21 cellular contexts compared by ENCODE assay signal in the genomic region with DNA sequence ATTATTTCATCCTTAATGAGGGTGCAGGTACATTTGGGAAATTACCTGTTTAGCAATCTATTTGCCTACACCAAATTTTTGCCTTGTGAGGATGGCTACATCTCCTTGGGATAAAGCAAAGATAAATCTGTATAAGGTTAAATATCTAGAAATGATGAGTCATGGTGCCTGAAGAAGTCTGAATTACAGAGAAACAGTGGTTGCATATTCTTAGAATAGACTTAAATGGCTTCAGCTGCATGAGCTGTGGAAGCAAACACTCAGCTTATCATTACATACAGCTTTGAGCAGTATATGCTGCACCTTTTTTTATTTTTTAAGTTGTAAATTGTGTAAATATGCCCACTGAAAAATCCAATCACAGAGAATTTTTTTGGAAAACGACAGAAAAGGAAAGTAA.
A peak's percentile ranks its signal among the peaks of the same experiment; 100 is the strongest.
DNase-seq lines count a peak whose midpoint lies in the region; ATAC-seq lines count a peak whose summit lies in the region.
"Had no signal": no experiment of that assay in that cellular context is flagged by ENCODE, and none has a peak within 500 bp of the region (broad histone marks: within the 10 kb centered on the region; RNA-seq: fewer than 3 reads in every experiment).

No MANE protein-coding gene starts in this region.

- peaks cover 32% of the 10 kb centered on the region for H3K4me1 Mint-ChIP-seq in activated naive CD4-positive, alpha-beta T cell treated with anti-CD3 and anti-CD28 coated beads, Interleukin-2, amount 10 ng/mL, durations not matched to agents 7 days and 5 days
- peaks cover 22% of the 10 kb centered on the region for H3K4me1 Mint-ChIP-seq in stimulated activated effector memory CD8-positive, alpha-beta T cell treated with anti-CD3 and anti-CD28 coated beads, Interleukin-12 subunit alpha, Interleukin-12 subunit beta, amount 100 ng/mL, for 72 hours

- no peak for ATAC-seq in stimulated activated effector memory CD8-positive, alpha-beta T cell treated with anti-CD3 and anti-CD28 coated beads, Interleukin-12 subunit alpha, Interleukin-12 subunit beta, amount 100 ng/mL, for 72 hours
- no peak for ATAC-seq in HG03565 (IDR thresholded peaks at IDR 0.05; ENCODE audit: unreplicated experiment)

- CTCF ChIA-PET in activated naive CD4-positive, alpha-beta T cell treated with anti-CD3 and anti-CD28 coated beads, Interleukin-2, amount 10 ng/mL, durations not matched to agents 7 days and 5 days (lab: Charles Lee) = no interaction called here

- DNase-seq in activated naive CD4-positive, alpha-beta T cell treated with anti-CD3 and anti-CD28 coated beads, Interleukin-2, amount 10 ng/mL, durations not matched to agents 7 days and 5 days = no peak
- no peak for DNase-seq in activated naive CD4-positive, alpha-beta T cell treated with anti-CD3 and anti-CD28 coated beads, Interleukin-2, amount 50 U/mL, for 16 hours
- peak; percentile 31 for DNase-seq in MV-4-11 (lab: John Stamatoyannopoulos, UW)
- peak; percentile 47 for DNase-seq in adipocyte (ENCODE audit: low read depth)
- DNase-seq in stimulated activated effector memory CD8-positive, alpha-beta T cell treated with anti-CD3 and anti-CD28 coated beads, Interleukin-12 subunit alpha, Interleukin-12 subunit beta, amount 100 ng/mL, for 72 hours (ENCODE audit: low spot score in 2 of 2) = no peak
- no peak for DNase-seq in substantia nigra (lab: John Stamatoyannopoulos, UW)
- DNase-seq: activated CD4-positive, alpha-beta T cell treated with anti-CD3 and anti-CD28 coated beads, Interleukin-2, amount 10 ng/mL, durations not matched to agents 7 days and 5 days; cerebellar nuclear complex; EL; kidney glomerular epithelial cell; NCI-H146; NCI-H2171 treated with DMSO at 0.1 percent for 48 hours; NCI-H526; SW 1271; testis had no signal

- no peaks in the 10 kb centered on the region for H3K27me3 ChIP-seq in adipocyte (replicated peaks; ENCODE audit: control insufficient read depth, insufficient read depth, low read length)
- H3K27me3 ChIP-seq: testis, vagina had no signal

- no peaks in the 10 kb centered on the region for H3K9me3 ChIP-seq in adipocyte (ENCODE audit: control insufficient read depth, low read length)
- H3K9me3 ChIP-seq: testis, vagina had no signal

- H3K36me3 ChIP-seq in adipocyte (ENCODE audit: control insufficient read depth, insufficient read depth, low read length, severe bottlenecking) = peaks cover 19% of the 10 kb centered on the region

- H3K4me3 Mint-ChIP-seq in activated naive CD4-positive, alpha-beta T cell treated with anti-CD3 and anti-CD28 coated beads, Interleukin-2, amount 10 ng/mL, durations not matched to agents 7 days and 5 days = no peak overlapping the region
- no peak overlapping the region for H3K4me3 Mint-ChIP-seq in stimulated activated effector memory CD8-positive, alpha-beta T cell treated with anti-CD3 and anti-CD28 coated beads, Interleukin-12 subunit alpha, Interleukin-12 subunit beta, amount 100 ng/mL, for 72 hours
- H3K4me3 Mint-ChIP-seq: activated CD4-positive, alpha-beta T cell treated with anti-CD3 and anti-CD28 coated beads, Interleukin-2, amount 10 ng/mL, durations not matched to agents 7 days and 5 days; CD14-positive monocyte had no signal

- peaks cover 65% of the 10 kb centered on the region for H3K36me3 Mint-ChIP-seq in activated naive CD4-positive, alpha-beta T cell treated with anti-CD3 and anti-CD28 coated beads, Interleukin-2, amount 10 ng/mL, durations not matched to agents 7 days and 5 days
- H3K36me3 Mint-ChIP-seq in stimulated activated effector memory CD8-positive, alpha-beta T cell treated with anti-CD3 and anti-CD28 coated beads, Interleukin-12 subunit alpha, Interleukin-12 subunit beta, amount 100 ng/mL, for 72 hours = peaks cover 90% of the 10 kb centered on the region

- no peaks in the 10 kb centered on the region for H3K27me3 Mint-ChIP-seq in activated naive CD4-positive, alpha-beta T cell treated with anti-CD3 and anti-CD28 coated beads, Interleukin-2, amount 10 ng/mL, durations not matched to agents 7 days and 5 days
- H3K27me3 Mint-ChIP-seq: activated CD4-positive, alpha-beta T cell treated with anti-CD3 and anti-CD28 coated beads, Interleukin-2, amount 10 ng/mL, durations not matched to agents 7 days and 5 days; progenitor cell of endocrine pancreas had no signal

- H3K4me3 ChIP-seq in adipocyte (ENCODE audit: low read length) = no peak overlapping the region
- H3K4me3 ChIP-seq: lung, testis, vagina had no signal

- H3K4me1 ChIP-seq in adipocyte (ENCODE audit: control insufficient read depth, insufficient read depth, low read length) = no peaks in the 10 kb centered on the region
- H3K4me1 ChIP-seq: testis, vagina had no signal

- H3K27ac Mint-ChIP-seq in activated naive CD4-positive, alpha-beta T cell treated with anti-CD3 and anti-CD28 coated beads, Interleukin-2, amount 10 ng/mL, durations not matched to agents 7 days and 5 days = peak overlapping the region; percentile 12
- peak overlapping the region; percentile 90 for H3K27ac Mint-ChIP-seq in stimulated activated effector memory CD8-positive, alpha-beta T cell treated with anti-CD3 and anti-CD28 coated beads, Interleukin-12 subunit alpha, Interleukin-12 subunit beta, amount 100 ng/mL, for 72 hours
- H3K27ac Mint-ChIP-seq: activated CD4-positive, alpha-beta T cell treated with anti-CD3 and anti-CD28 coated beads, Interleukin-2, amount 10 ng/mL, durations not matched to agents 7 days and 5 days; progenitor cell of endocrine pancreas had no signal

- no peaks in the 10 kb centered on the region for H3K9me3 Mint-ChIP-seq in activated naive CD4-positive, alpha-beta T cell treated with anti-CD3 and anti-CD28 coated beads, Interleukin-2, amount 10 ng/mL, durations not matched to agents 7 days and 5 days
- H3K9me3 Mint-ChIP-seq in stimulated activated effector memory CD8-positive, alpha-beta T cell treated with anti-CD3 and anti-CD28 coated beads, Interleukin-12 subunit alpha, Interleukin-12 subunit beta, amount 100 ng/mL, for 72 hours = no peaks in the 10 kb centered on the region

- H3K9ac ChIP-seq in adipocyte (ENCODE audit: low read length) = no peak overlapping the region

- H3K27ac ChIP-seq in substantia nigra (ENCODE audit: low read depth, low read length, poor library complexity, severe bottlenecking) = no peak overlapping the region
- H3K27ac ChIP-seq: HL-60, testis, vagina had no signal

Comparison
In these comparisons a context has a peak if more than half of its experiments do, and no peak if none do; other contexts are left out.
1. DNase-seq: peak in MV-4-11 (single experiment) and adipocyte (single experiment); none in activated naive CD4-positive, alpha-beta T cell treated with anti-CD3 and anti-CD28 coated beads, Interleukin-2, amount 10 ng/mL, durations not matched to agents 7 days and 5 days (single experiment), activated naive CD4-positive, alpha-beta T cell treated with anti-CD3 and anti-CD28 coated beads, Interleukin-2, amount 50 U/mL, for 16 hours (single experiment), stimulated activated effector memory CD8-positive, alpha-beta T cell treated with anti-CD3 and anti-CD28 coated beads, Interleukin-12 subunit alpha, Interleukin-12 subunit beta, amount 100 ng/mL, for 72 hours (0 of 2) and substantia nigra (0 of 49).